ENCODE assay signal across 23 cellular contexts in genomic region chr11:117302228-117302627, GRCh38.
"Had no signal": no experiment of that assay in that cellular context is flagged by ENCODE, and none has a peak within 500 bp of the region (broad histone marks: within the 10 kb centered on the region; RNA-seq: fewer than 3 reads in every experiment).

No MANE protein-coding gene starts in this region.

- H3K36me3 ChIP-seq: brain microvascular endothelial cell, cardiac muscle cell had no signal

- H3K4me3 ChIP-seq: cardiac muscle cell, PC-9 had no signal

- H3K4me2 ChIP-seq: PC-9 had no signal

- H3K27me3 ChIP-seq: brain microvascular endothelial cell, cardiac muscle cell had no signal

- H2AFZ ChIP-seq: PC-9 had no signal

- DNase-seq: activated CD4-positive, alpha-beta memory T cell treated with anti-CD3 and anti-CD28 coated beads for 36 hours; activated CD4-positive, alpha-beta T cell treated with anti-CD3 and anti-CD28 coated beads, Interleukin-2, amount 10 ng/mL, durations not matched to agents 7 days and 5 days; activated CD4-positive, CD25-positive, alpha-beta regulatory T cell; activated CD8-positive, alpha-beta memory T cell treated with anti-CD3 and anti-CD28 coated beads for 24 hours; activated gamma-delta T cell; activated naive CD4-positive, alpha-beta T cell treated with anti-CD3 and anti-CD28 coated beads for 36 hours; activated T-cell treated with anti-CD3 and anti-CD28 coated beads, Interleukin-2, amount 50 U/mL, for 48 hours; amygdala; brain microvascular endothelial cell; cerebellar nuclear complex; KG1; NCI-H1417 treated with DMSO at 0.1 percent for 48 hours; NCI-H1694 treated with DMSO at 0.1 percent for 48 hours; NCI-H446; NCI-H524; PC-9; SHP77 treated with DMSO at 0.1 percent for 48 hours; T-helper 2 cell; T1000 had no signal

- ATAC-seq: activated T-helper 17 cell treated with anti-CD3 and anti-CD28 coated beads, Interleukin-2, amount 50 U/mL, for 72 hours had no signal

- H3K27ac ChIP-seq: brain microvascular endothelial cell, cardiac muscle cell, PC-9 had no signal

- FAIRE-seq: astrocyte, TTC549 had no signal
